2 cellular contexts compared by ENCODE assay signal in the genomic region with DNA sequence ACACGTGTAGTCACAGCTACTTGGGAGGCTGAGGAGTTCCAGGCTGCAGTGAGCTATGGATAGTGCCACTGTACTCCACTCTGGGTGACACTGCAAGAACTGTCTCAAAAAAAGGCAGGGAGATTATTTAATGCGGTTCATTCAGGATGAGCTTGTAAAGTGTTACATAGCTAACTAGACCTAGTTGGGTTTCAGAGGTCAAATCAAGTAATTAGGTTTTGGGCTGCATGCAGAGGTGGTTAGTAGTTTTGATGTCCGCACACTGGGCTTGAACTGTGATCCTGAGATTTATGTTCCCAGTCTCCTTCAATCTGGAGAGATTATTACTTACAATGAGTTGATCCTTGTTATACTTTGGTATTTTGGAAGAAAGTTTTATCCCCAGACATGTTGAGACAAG.
TF ChIP-seq lines count a peak whose summit lies in the region.

No MANE protein-coding gene starts in this region.

TF ChIP-seq in GM23338, 12 proteins besides CTCF, POLR2A, EP300 and RAD21 (continues in another document):
- TF ChIP-seq JUNB (IDR thresholded peaks at IDR 0.05; ENCODE audit: unreplicated experiment) (no peak), ZNF331 (CRISPR knock-in tag; IDR thresholded peaks at IDR 0.05; ENCODE audit: low read depth) (no peak), EZH2phosphoT487 (IDR thresholded peaks at IDR 0.05; ENCODE audit: unreplicated experiment) (no peak), POLR2AphosphoS5 (IDR thresholded peaks at IDR 0.05; ENCODE audit: low read depth) (no peak), CREB1 (CRISPR knock-in tag; IDR thresholded peaks at IDR 0.05; ENCODE audit: low read depth) (no peak), EZH2 (IDR thresholded peaks at IDR 0.05; ENCODE audit: low read depth, unreplicated experiment) (no peak), STAT1 (IDR thresholded peaks at IDR 0.05; ENCODE audit: unreplicated experiment) (no peak)
- TF ChIP-seq, protein P1, sequence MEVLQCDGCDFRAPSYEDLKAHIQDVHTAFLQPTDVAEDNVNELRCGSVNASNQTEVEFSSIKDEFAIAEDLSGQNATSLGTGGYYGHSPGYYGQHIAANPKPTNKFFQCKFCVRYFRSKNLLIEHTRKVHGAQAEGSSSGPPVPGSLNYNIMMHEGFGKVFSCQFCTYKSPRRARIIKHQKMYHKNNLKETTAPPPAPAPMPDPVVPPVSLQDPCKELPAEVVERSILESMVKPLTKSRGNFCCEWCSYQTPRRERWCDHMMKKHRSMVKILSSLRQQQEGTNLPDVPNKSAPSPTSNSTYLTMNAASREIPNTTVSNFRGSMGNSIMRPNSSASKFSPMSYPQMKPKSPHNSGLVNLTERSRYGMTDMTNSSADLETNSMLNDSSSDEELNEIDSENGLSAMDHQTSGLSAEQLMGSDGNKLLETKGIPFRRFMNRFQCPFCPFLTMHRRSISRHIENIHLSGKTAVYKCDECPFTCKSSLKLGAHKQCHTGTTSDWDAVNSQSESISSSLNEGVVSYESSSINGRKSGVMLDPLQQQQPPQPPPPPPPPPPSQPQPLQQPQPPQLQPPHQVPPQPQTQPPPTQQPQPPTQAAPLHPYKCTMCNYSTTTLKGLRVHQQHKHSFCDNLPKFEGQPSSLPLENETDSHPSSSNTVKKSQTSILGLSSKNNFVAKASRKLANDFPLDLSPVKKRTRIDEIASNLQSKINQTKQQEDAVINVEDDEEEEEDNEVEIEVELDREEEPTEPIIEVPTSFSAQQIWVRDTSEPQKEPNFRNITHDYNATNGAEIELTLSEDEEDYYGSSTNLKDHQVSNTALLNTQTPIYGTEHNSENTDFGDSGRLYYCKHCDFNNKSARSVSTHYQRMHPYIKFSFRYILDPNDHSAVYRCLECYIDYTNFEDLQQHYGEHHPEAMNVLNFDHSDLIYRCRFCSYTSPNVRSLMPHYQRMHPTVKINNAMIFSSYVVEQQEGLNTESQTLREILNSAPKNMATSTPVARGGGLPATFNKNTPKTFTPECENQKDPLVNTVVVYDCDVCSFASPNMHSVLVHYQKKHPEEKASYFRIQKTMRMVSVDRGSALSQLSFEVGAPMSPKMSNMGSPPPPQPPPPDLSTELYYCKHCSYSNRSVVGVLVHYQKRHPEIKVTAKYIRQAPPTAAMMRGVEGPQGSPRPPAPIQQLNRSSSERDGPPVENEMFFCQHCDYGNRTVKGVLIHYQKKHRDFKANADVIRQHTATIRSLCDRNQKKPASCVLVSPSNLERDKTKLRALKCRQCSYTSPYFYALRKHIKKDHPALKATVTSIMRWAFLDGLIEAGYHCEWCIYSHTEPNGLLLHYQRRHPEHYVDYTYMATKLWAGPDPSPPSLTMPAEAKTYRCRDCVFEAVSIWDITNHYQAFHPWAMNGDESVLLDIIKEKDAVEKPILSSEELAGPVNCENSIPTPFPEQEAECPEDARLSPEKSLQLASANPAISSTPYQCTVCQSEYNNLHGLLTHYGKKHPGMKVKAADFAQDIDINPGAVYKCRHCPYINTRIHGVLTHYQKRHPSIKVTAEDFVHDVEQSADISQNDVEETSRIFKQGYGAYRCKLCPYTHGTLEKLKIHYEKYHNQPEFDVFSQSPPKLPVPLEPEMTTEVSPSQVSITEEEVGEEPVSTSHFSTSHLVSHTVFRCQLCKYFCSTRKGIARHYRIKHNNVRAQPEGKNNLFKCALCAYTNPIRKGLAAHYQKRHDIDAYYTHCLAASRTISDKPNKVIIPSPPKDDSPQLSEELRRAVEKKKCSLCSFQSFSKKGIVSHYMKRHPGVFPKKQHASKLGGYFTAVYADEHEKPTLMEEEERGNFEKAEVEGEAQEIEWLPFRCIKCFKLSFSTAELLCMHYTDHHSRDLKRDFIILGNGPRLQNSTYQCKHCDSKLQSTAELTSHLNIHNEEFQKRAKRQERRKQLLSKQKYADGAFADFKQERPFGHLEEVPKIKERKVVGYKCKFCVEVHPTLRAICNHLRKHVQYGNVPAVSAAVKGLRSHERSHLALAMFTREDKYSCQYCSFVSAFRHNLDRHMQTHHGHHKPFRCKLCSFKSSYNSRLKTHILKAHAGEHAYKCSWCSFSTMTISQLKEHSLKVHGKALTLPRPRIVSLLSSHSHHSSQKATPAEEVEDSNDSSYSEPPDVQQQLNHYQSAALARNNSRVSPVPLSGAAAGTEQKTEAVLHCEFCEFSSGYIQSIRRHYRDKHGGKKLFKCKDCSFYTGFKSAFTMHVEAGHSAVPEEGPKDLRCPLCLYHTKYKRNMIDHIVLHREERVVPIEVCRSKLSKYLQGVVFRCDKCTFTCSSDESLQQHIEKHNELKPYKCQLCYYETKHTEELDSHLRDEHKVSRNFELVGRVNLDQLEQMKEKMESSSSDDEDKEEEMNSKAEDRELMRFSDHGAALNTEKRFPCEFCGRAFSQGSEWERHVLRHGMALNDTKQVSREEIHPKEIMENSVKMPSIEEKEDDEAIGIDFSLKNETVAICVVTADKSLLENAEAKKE (CRISPR knock-in tag; IDR thresholded peaks at IDR 0.05) = no peak
- TF ChIP-seq, protein P2, sequence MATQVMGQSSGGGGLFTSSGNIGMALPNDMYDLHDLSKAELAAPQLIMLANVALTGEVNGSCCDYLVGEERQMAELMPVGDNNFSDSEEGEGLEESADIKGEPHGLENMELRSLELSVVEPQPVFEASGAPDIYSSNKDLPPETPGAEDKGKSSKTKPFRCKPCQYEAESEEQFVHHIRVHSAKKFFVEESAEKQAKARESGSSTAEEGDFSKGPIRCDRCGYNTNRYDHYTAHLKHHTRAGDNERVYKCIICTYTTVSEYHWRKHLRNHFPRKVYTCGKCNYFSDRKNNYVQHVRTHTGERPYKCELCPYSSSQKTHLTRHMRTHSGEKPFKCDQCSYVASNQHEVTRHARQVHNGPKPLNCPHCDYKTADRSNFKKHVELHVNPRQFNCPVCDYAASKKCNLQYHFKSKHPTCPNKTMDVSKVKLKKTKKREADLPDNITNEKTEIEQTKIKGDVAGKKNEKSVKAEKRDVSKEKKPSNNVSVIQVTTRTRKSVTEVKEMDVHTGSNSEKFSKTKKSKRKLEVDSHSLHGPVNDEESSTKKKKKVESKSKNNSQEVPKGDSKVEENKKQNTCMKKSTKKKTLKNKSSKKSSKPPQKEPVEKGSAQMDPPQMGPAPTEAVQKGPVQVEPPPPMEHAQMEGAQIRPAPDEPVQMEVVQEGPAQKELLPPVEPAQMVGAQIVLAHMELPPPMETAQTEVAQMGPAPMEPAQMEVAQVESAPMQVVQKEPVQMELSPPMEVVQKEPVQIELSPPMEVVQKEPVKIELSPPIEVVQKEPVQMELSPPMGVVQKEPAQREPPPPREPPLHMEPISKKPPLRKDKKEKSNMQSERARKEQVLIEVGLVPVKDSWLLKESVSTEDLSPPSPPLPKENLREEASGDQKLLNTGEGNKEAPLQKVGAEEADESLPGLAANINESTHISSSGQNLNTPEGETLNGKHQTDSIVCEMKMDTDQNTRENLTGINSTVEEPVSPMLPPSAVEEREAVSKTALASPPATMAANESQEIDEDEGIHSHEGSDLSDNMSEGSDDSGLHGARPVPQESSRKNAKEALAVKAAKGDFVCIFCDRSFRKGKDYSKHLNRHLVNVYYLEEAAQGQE (IDR thresholded peaks at IDR 0.05; ENCODE audit: unreplicated experiment) = no peak
- TF ChIP-seq, protein P3, sequence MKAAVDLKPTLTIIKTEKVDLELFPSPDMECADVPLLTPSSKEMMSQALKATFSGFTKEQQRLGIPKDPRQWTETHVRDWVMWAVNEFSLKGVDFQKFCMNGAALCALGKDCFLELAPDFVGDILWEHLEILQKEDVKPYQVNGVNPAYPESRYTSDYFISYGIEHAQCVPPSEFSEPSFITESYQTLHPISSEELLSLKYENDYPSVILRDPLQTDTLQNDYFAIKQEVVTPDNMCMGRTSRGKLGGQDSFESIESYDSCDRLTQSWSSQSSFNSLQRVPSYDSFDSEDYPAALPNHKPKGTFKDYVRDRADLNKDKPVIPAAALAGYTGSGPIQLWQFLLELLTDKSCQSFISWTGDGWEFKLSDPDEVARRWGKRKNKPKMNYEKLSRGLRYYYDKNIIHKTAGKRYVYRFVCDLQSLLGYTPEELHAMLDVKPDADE (IDR thresholded peaks at IDR 0.05) = no peak

TF ChIP-seq in WTC11, 78 proteins besides CTCF, POLR2A, EP300 and RAD21:
- TF ChIP-seq, protein P4, sequence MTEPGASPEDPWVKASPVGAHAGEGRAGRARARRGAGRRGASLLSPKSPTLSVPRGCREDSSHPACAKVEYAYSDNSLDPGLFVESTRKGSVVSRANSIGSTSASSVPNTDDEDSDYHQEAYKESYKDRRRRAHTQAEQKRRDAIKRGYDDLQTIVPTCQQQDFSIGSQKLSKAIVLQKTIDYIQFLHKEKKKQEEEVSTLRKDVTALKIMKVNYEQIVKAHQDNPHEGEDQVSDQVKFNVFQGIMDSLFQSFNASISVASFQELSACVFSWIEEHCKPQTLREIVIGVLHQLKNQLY (CRISPR knock-in tag; IDR thresholded peaks at IDR 0.05) = no peak
- TF ChIP-seq, protein P5, sequence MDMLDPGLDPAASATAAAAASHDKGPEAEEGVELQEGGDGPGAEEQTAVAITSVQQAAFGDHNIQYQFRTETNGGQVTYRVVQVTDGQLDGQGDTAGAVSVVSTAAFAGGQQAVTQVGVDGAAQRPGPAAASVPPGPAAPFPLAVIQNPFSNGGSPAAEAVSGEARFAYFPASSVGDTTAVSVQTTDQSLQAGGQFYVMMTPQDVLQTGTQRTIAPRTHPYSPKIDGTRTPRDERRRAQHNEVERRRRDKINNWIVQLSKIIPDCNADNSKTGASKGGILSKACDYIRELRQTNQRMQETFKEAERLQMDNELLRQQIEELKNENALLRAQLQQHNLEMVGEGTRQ (CRISPR knock-in tag; IDR thresholded peaks at IDR 0.05) = no peak
- TF ChIP-seq ESRRA (CRISPR knock-in tag; IDR thresholded peaks at IDR 0.05; ENCODE audit: borderline replicate concordance) = no peak
